Comparison of ENCODE assay signal across 19 cellular contexts in the genomic region with DNA sequence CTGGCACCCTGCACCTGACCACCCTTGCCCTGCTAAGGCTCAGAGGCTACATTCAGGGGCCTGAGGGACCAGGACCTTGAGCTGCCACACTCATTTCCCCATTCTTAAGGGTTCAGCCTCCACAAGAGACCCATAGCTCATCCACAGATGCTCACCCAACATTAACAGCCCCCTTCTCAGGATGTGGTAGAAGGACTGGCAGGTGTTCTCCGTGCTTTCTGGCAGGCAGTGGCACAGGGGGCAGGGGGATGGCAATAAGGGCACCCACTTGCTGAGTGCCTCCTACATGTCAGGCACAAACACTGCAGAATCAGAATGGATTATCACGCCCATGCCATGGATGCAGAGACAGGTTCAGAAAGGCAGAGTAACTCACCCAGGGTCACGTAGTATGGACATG. TPM values are rescaled to one million over a fixed set of nuclear protein-coding genes. Genes with fewer than 3 reads are reported as not detected.
DNase-seq lines count a peak whose midpoint lies in the region; ATAC-seq and TF ChIP-seq lines count a peak whose summit lies in the region.
"Had no signal": no experiment of that assay in that cellular context is flagged by ENCODE, and none has a peak within 500 bp of the region (broad histone marks: within the 10 kb centered on the region; RNA-seq: fewer than 3 reads in every experiment).

No MANE protein-coding gene starts in this region.

- DNase-seq in activated T-cell treated with anti-CD3 and anti-CD28 coated beads, Interleukin-2, amount 50 U/mL, for 72 hours = no peak
- no peak for DNase-seq in activated T-cell treated with anti-CD3 and anti-CD28 coated beads, Interleukin-2, amount 50 U/mL, for 1 hour
- DNase-seq in DND-41 (peak; percentile 86), trophoblast cell (no peak), amygdala (lab: John Stamatoyannopoulos, UW) (no peak), H4 (ENCODE audit: low spot score) (no peak), cerebellar nuclear complex (lab: John Stamatoyannopoulos, UW) (no peak)
- no peak for DNase-seq in activated T-helper 2 cell treated with anti-CD3 and anti-CD28 coated beads, Interferon-gamma antibody, Interleukin-2, Interleukin-4, amounts not matched to agents 10 μg/mL and 5 μg/mL and 100 μg/mL, durations not matched to agents 14 hours and 24 hours and 36 hours (ENCODE audit: low spot score)
- DNase-seq: brain microvascular endothelial cell; Caco-2; dorsolateral prefrontal cortex; NCI-H1417 treated with DMSO at 0.1 percent for 48 hours; NCI-H2171; NCI-H748 treated with DMSO at 0.1 percent for 48 hours; stimulated activated naive CD4-positive, alpha-beta T cell; upper lobe of right lung had no signal

- H3K27ac ChIP-seq in DND-41 (ENCODE audit: low read length) = peak overlapping the region; percentile 98
- H3K27ac ChIP-seq in trophoblast cell (ENCODE audit: low read depth, low read length) = no peak overlapping the region
- H3K27ac ChIP-seq: brain microvascular endothelial cell, upper lobe of right lung had no signal

- peaks cover 62% of the 10 kb centered on the region for H4K20me1 ChIP-seq in DND-41 (ENCODE audit: insufficient read depth, low read length)

- H3K4me2 ChIP-seq in DND-41 (ENCODE audit: insufficient read depth, low read length) (peak overlapping the region; percentile 56), trophoblast cell (ENCODE audit: low read length) (no peak overlapping the region)

- no peaks in the 10 kb centered on the region for H3K9me3 Mint-ChIP-seq in activated T-cell treated with anti-CD3 and anti-CD28 coated beads, Interleukin-2, amount 50 U/mL, for 72 hours
- no peaks in the 10 kb centered on the region for H3K9me3 Mint-ChIP-seq in activated T-helper 2 cell treated with anti-CD3 and anti-CD28 coated beads, Interferon-gamma antibody, Interleukin-2, Interleukin-4, amounts not matched to agents 10 μg/mL and 5 μg/mL and 100 μg/mL, durations not matched to agents 14 hours and 24 hours and 36 hours
- H3K9me3 Mint-ChIP-seq: memory B cell, nephron had no signal

- no peak overlapping the region for H3K4me3 Mint-ChIP-seq in activated T-cell treated with anti-CD3 and anti-CD28 coated beads, Interleukin-2, amount 50 U/mL, for 72 hours
- H3K4me3 Mint-ChIP-seq in activated T-helper 2 cell treated with anti-CD3 and anti-CD28 coated beads, Interferon-gamma antibody, Interleukin-2, Interleukin-4, amounts not matched to agents 10 μg/mL and 5 μg/mL and 100 μg/mL, durations not matched to agents 14 hours and 24 hours and 36 hours (ENCODE audit: low read depth) = no peak overlapping the region
- H3K4me3 Mint-ChIP-seq: memory B cell, nephron had no signal

- H3K79me1 ChIP-seq in trophoblast cell (ENCODE audit: low read length) = no peaks in the 10 kb centered on the region

- no CpG with 5 or more reads among the region's 3 CpGs for WGBS in trophoblast cell (ENCODE audit: extremely low coverage, insufficient coverage, insufficient read length)

- intact Hi-C loops in activated T-helper 2 cell treated with anti-CD3 and anti-CD28 coated beads, Interferon-gamma antibody, Interleukin-2, Interleukin-4, amounts not matched to agents 10 μg/mL and 5 μg/mL and 100 μg/mL, durations not matched to agents 14 hours and 24 hours and 36 hours (cut with micrococcal nuclease) = no loop called here

- H2BK12ac ChIP-seq in trophoblast cell (ENCODE audit: low read length) = no peak overlapping the region

- no peaks in the 10 kb centered on the region for H3K27me3 Mint-ChIP-seq in activated T-cell treated with anti-CD3 and anti-CD28 coated beads, Interleukin-2, amount 50 U/mL, for 72 hours (ENCODE audit: low read depth)
- no peaks in the 10 kb centered on the region for H3K27me3 Mint-ChIP-seq in activated T-helper 2 cell treated with anti-CD3 and anti-CD28 coated beads, Interferon-gamma antibody, Interleukin-2, Interleukin-4, amounts not matched to agents 10 μg/mL and 5 μg/mL and 100 μg/mL, durations not matched to agents 14 hours and 24 hours and 36 hours (ENCODE audit: low read depth)
- H3K27me3 Mint-ChIP-seq: memory B cell had no signal

- no peak overlapping the region for H3K18ac ChIP-seq in trophoblast cell (ENCODE audit: low read length)

- peaks cover 93% of the 10 kb centered on the region for H3K36me3 ChIP-seq in DND-41 (ENCODE audit: insufficient read depth, low read length)
- H3K36me3 ChIP-seq in trophoblast cell (ENCODE audit: control insufficient read depth in 1 of 2, insufficient read depth in 2 of 2, low read length in 2 of 2) = no peaks in the 10 kb centered on the region
- H3K36me3 ChIP-seq: brain microvascular endothelial cell, upper lobe of right lung had no signal

- ATAC-seq in activated T-cell treated with anti-CD3 and anti-CD28 coated beads, Interleukin-2, amount 50 U/mL, for 72 hours (replicated peaks in 1 of 2) = no peak
- ATAC-seq in DND-41 (ENCODE audit: insufficient read depth, low read depth) = peak; percentile 64
- ATAC-seq: esophagus mucosa, upper lobe of right lung had no signal

- H3K36me3 Mint-ChIP-seq in activated T-cell treated with anti-CD3 and anti-CD28 coated beads, Interleukin-2, amount 50 U/mL, for 72 hours (ENCODE audit: insufficient read depth in 2 of 2) = peaks cover 3 to 22% of the 10 kb centered on the region in 2 donors
- peaks cover 78% of the 10 kb centered on the region for H3K36me3 Mint-ChIP-seq in activated T-helper 2 cell treated with anti-CD3 and anti-CD28 coated beads, Interferon-gamma antibody, Interleukin-2, Interleukin-4, amounts not matched to agents 10 μg/mL and 5 μg/mL and 100 μg/mL, durations not matched to agents 14 hours and 24 hours and 36 hours (ENCODE audit: low read depth)
- H3K36me3 Mint-ChIP-seq: memory B cell had no signal

- H3K23ac ChIP-seq in trophoblast cell (ENCODE audit: low read length) = no peak overlapping the region

- no peaks in the 10 kb centered on the region for H3K9me3 ChIP-seq in DND-41 (ENCODE audit: insufficient read depth, low read length, severe bottlenecking)
- H3K9me3 ChIP-seq in trophoblast cell (ENCODE audit: insufficient read depth, low read depth, low read length) = peaks cover 2% of the 10 kb centered on the region
- H3K9me3 ChIP-seq: Caco-2, upper lobe of right lung had no signal

- H2BK120ac ChIP-seq in trophoblast cell (ENCODE audit: insufficient read depth, low read length, poor library complexity) = no peak overlapping the region

- peak; percentile 50 for TF ChIP-seq CTCF in DND-41 (IDR thresholded peaks at IDR 0.05; ENCODE audit: borderline replicate concordance, extremely low read depth, low read length, poor library complexity, severe bottlenecking)

- no peak overlapping the region for H2AK5ac ChIP-seq in trophoblast cell (ENCODE audit: low read length)

- H3K14ac ChIP-seq in trophoblast cell (ENCODE audit: low read length) = no peak overlapping the region

- H3K4me1 Mint-ChIP-seq in activated T-cell treated with anti-CD3 and anti-CD28 coated beads, Interleukin-2, amount 50 U/mL, for 72 hours (ENCODE audit: low read depth) = peaks cover 94% of the 10 kb centered on the region
- H3K4me1 Mint-ChIP-seq in activated T-helper 2 cell treated with anti-CD3 and anti-CD28 coated beads, Interferon-gamma antibody, Interleukin-2, Interleukin-4, amounts not matched to agents 10 μg/mL and 5 μg/mL and 100 μg/mL, durations not matched to agents 14 hours and 24 hours and 36 hours (ENCODE audit: low read depth) = peaks cover 88% of the 10 kb centered on the region

- H3K27me3 ChIP-seq in DND-41 (ENCODE audit: insufficient read depth, low read length, poor library complexity) = no peaks in the 10 kb centered on the region
- no peaks in the 10 kb centered on the region for H3K27me3 ChIP-seq in trophoblast cell (ENCODE audit: insufficient read depth, low read length)
- H3K27me3 ChIP-seq: brain microvascular endothelial cell, dorsolateral prefrontal cortex, upper lobe of right lung had no signal

- H3K79me2 ChIP-seq in DND-41 (ENCODE audit: insufficient read depth, low read length) = peaks cover 100% of the 10 kb centered on the region
- H3K79me2 ChIP-seq in trophoblast cell (ENCODE audit: control insufficient read depth, insufficient read depth, low read length, poor library complexity) = peaks cover 2% of the 10 kb centered on the region

- peaks cover 100% of the 10 kb centered on the region for H3K4me1 ChIP-seq in DND-41 (ENCODE audit: insufficient read depth, low read length)
- peaks cover 14 to 17% of the 10 kb centered on the region in 2 experiments for H3K4me1 ChIP-seq in trophoblast cell (ENCODE audit: control insufficient read depth in 1 of 2, insufficient read depth in 2 of 2, low read length in 2 of 2)

- H4K91ac ChIP-seq in trophoblast cell (ENCODE audit: low read depth, low read length) = no peak overlapping the region

- peak overlapping the region; percentile 56 for H3K9ac ChIP-seq in DND-41 (ENCODE audit: low read depth, low read length)
- no peak overlapping the region for H3K9ac ChIP-seq in trophoblast cell (ENCODE audit: low read length)

- H2AFZ ChIP-seq in DND-41 (ENCODE audit: low read depth, low read length) = no peak overlapping the region
- no peak overlapping the region for H2AFZ ChIP-seq in trophoblast cell (ENCODE audit: insufficient read depth, low read length, poor library complexity)

- H3K4me3 ChIP-seq in DND-41 (ENCODE audit: low read depth in 1 of 2, low read length in 2 of 2) (peak overlapping the region in 1 of 2 experiments; percentile 9; a peak in 1 of 4 replicates), trophoblast cell (ENCODE audit: low read depth, low read length) (peak overlapping the region; percentile 18)
- H3K4me3 ChIP-seq: dorsolateral prefrontal cortex, upper lobe of right lung had no signal

- H2BK5ac ChIP-seq in trophoblast cell (ENCODE audit: low read depth, low read length, poor library complexity) = no peak overlapping the region

- H4K12ac ChIP-seq in trophoblast cell (ENCODE audit: low read depth, low read length) = no peak overlapping the region

- peak overlapping the region; percentile 1 for H3K27ac Mint-ChIP-seq in activated T-cell treated with anti-CD3 and anti-CD28 coated beads, Interleukin-2, amount 50 U/mL, for 72 hours
- peak overlapping the region; percentile 38 for H3K27ac Mint-ChIP-seq in activated T-helper 2 cell treated with anti-CD3 and anti-CD28 coated beads, Interferon-gamma antibody, Interleukin-2, Interleukin-4, amounts not matched to agents 10 μg/mL and 5 μg/mL and 100 μg/mL, durations not matched to agents 14 hours and 24 hours and 36 hours
- H3K27ac Mint-ChIP-seq: memory B cell, nephron had no signal

- no peak overlapping the region for H4K8ac ChIP-seq in trophoblast cell (ENCODE audit: low read depth, low read length)

- no peak overlapping the region for H3K4ac ChIP-seq in trophoblast cell (ENCODE audit: low read depth, low read length)

RNA-seq across cellular contexts. Expression of a gene that starts 9.5 kb away (rescaled TPM):
- total RNA-seq in activated T-cell treated with anti-CD3 and anti-CD28 coated beads, Interleukin-2, amount 50 U/mL, for 72 hours = 100 to 1,000 TPM; 116 to 129 TPM
- 178 and 190 TPM in 2 replicates for total RNA-seq in activated T-helper 2 cell treated with anti-CD3 and anti-CD28 coated beads, Interferon-gamma antibody, Interleukin-2, Interleukin-4, amounts not matched to agents 10 μg/mL and 5 μg/mL and 100 μg/mL, durations not matched to agents 14 hours and 24 hours and 36 hours
- 14.1 and 14.5 TPM in 2 replicates for polyA plus RNA-seq in trophoblast cell (2013)
- total RNA-seq in H4 (2014; rRNA removed; shearing (Covaris generic)) = 25.5 and 28.6 TPM in 2 replicates

RNA-seq across cellular contexts. Expression of a gene that starts 14.8 kb away (rescaled TPM):
- 100 to 1,000 TPM; 242 to 271 TPM for total RNA-seq in activated T-cell treated with anti-CD3 and anti-CD28 coated beads, Interleukin-2, amount 50 U/mL, for 72 hours
- 351 and 355 TPM in 2 replicates for total RNA-seq in activated T-helper 2 cell treated with anti-CD3 and anti-CD28 coated beads, Interferon-gamma antibody, Interleukin-2, Interleukin-4, amounts not matched to agents 10 μg/mL and 5 μg/mL and 100 μg/mL, durations not matched to agents 14 hours and 24 hours and 36 hours
- 5.0 and 5.2 TPM in 2 replicates for polyA plus RNA-seq in trophoblast cell (2013)
- 0.23 and 1.3 TPM in 2 replicates for total RNA-seq in H4 (2014; rRNA removed; shearing (Covaris generic))

RNA-seq across cellular contexts. Expression of a gene that starts 48.3 kb away (rescaled TPM):
- 1 to 10 TPM; 7.2 to 9.7 TPM for total RNA-seq in activated T-cell treated with anti-CD3 and anti-CD28 coated beads, Interleukin-2, amount 50 U/mL, for 72 hours
- total RNA-seq in activated T-helper 2 cell treated with anti-CD3 and anti-CD28 coated beads, Interferon-gamma antibody, Interleukin-2, Interleukin-4, amounts not matched to agents 10 μg/mL and 5 μg/mL and 100 μg/mL, durations not matched to agents 14 hours and 24 hours and 36 hours = 1.1 and 1.4 TPM in 2 replicates
- polyA plus RNA-seq in trophoblast cell (2013) = 3.5 and 3.6 TPM in 2 replicates
- 0.02 and 0.12 TPM in 2 replicates for total RNA-seq in H4 (2014; rRNA removed; shearing (Covaris generic))

RNA-seq across cellular contexts. Expression of a gene that starts 57.1 kb away (rescaled TPM):
- total RNA-seq in activated T-cell treated with anti-CD3 and anti-CD28 coated beads, Interleukin-2, amount 50 U/mL, for 72 hours = 10 to 100 TPM; 54.5 to 64.6 TPM
- total RNA-seq in activated T-helper 2 cell treated with anti-CD3 and anti-CD28 coated beads, Interferon-gamma antibody, Interleukin-2, Interleukin-4, amounts not matched to agents 10 μg/mL and 5 μg/mL and 100 μg/mL, durations not matched to agents 14 hours and 24 hours and 36 hours = 61.7 and 68.7 TPM in 2 replicates
- polyA plus RNA-seq in trophoblast cell (2013) = 10.6 and 11.1 TPM in 2 replicates
- total RNA-seq in H4 (2014; rRNA removed; shearing (Covaris generic)) = 5.6 and 7.3 TPM in 2 replicates

RNA-seq across cellular contexts. Expression of a gene that starts 58.9 kb away (rescaled TPM):
- total RNA-seq in activated T-cell treated with anti-CD3 and anti-CD28 coated beads, Interleukin-2, amount 50 U/mL, for 72 hours = 10 to 100 TPM; 22.7 to 32.5 TPM
- 35.2 and 37.2 TPM in 2 replicates for total RNA-seq in activated T-helper 2 cell treated with anti-CD3 and anti-CD28 coated beads, Interferon-gamma antibody, Interleukin-2, Interleukin-4, amounts not matched to agents 10 μg/mL and 5 μg/mL and 100 μg/mL, durations not matched to agents 14 hours and 24 hours and 36 hours
- 1.2 TPM in 2 replicates for polyA plus RNA-seq in trophoblast cell (2013)
- 0.41 and 0.68 TPM in 2 replicates for total RNA-seq in H4 (2014; rRNA removed; shearing (Covaris generic))

Comparison
In these comparisons a context has a peak if more than half of its experiments do, and no peak if none do; other contexts are left out.
1. RNA of a gene that starts 14.8 kb away (total RNA-seq): 351 to 355 TPM in activated T-helper 2 cell treated with anti-CD3 and anti-CD28 coated beads, Interferon-gamma antibody, Interleukin-2, Interleukin-4, amounts not matched to agents 10 μg/mL and 5 μg/mL and 100 μg/mL, durations not matched to agents 14 hours and 24 hours and 36 hours and 242 to 271 TPM in activated T-cell treated with anti-CD3 and anti-CD28 coated beads, Interleukin-2, amount 50 U/mL, for 72 hours; 0.23 to 1.3 TPM in H4; every median in the first group is over 100 times any median in the second.